In genomic region chr5:113606298-113607134, GRCh38 we compare ENCODE assay signal across 8 cellular contexts.
A peak's percentile ranks its signal among the peaks of the same experiment; 100 is the strongest.
DNase-seq lines count a peak whose midpoint lies in the region; ATAC-seq and TF ChIP-seq lines count a peak whose summit lies in the region.

No MANE protein-coding gene starts in this region.

- H3K27me3 Mint-ChIP-seq in CD4-positive, alpha-beta T cell, result peaks cover 28% of the 10 kb centered on the region
- peaks cover 13 to 38% (median 27%) of the 10 kb centered on the region in 5 donors for H3K27me3 Mint-ChIP-seq in naive thymus-derived CD4-positive, alpha-beta T cell

- H3K36me3 Mint-ChIP-seq in CD4-positive, alpha-beta T cell (ENCODE audit: low read depth), result no peaks in the 10 kb centered on the region
- H3K36me3 Mint-ChIP-seq in naive thymus-derived CD4-positive, alpha-beta T cell, result no peaks in the 10 kb centered on the region

- no peak for TF ChIP-seq POLR2A in tibial nerve (IDR thresholded peaks at IDR 0.05)

- WGBS in tibial nerve, 2 donors, result 40 to 42% methylated on average over 13 of the region's 13 CpGs

- no peaks in the 10 kb centered on the region for H3K27me3 ChIP-seq in CD4-positive, alpha-beta T cell (ENCODE audit: control insufficient read depth, insufficient read depth, low read length)
- H3K27me3 ChIP-seq in naive thymus-derived CD4-positive, alpha-beta T cell (ENCODE audit: control insufficient read depth in 2 of 2, insufficient read depth in 2 of 2, low read length in 2 of 2), result no peaks in the 10 kb centered on the region
- no peaks in the 10 kb centered on the region for H3K27me3 ChIP-seq in tibial nerve

- H3K27ac Mint-ChIP-seq in CD4-positive, alpha-beta T cell, result no peak overlapping the region
- no peak overlapping the region for H3K27ac Mint-ChIP-seq in naive thymus-derived CD4-positive, alpha-beta T cell

- H3K9me3 ChIP-seq in CD4-positive, alpha-beta T cell (ENCODE audit: control insufficient read depth, low read length), result no peaks in the 10 kb centered on the region
- no peaks in the 10 kb centered on the region for H3K9me3 ChIP-seq in naive thymus-derived CD4-positive, alpha-beta T cell (ENCODE audit: control insufficient read depth in 2 of 3, low read length in 3 of 3)
- H3K9me3 ChIP-seq in tibial nerve, result no peaks in the 10 kb centered on the region

- intact Hi-C loops in CD4-positive, alpha-beta T cell (cut with DNase I, micrococcal nuclease), result loop anchor here (1.0 to 10.0 kb wide), 10 partner anchors 228 to 1432 kb away; no protein-coding TSS in a partner anchor
- intact Hi-C loops in naive thymus-derived CD4-positive, alpha-beta T cell (cut with micrococcal nuclease), result loop anchor here (1.0 to 5.0 kb wide), 8 partner anchors 94 to 1431 kb away; partner anchors contain the start of gene YTHDC2 (in 1 of the 2)

- no peaks in the 10 kb centered on the region for H3K4me1 ChIP-seq in naive thymus-derived CD4-positive, alpha-beta T cell (ENCODE audit: control insufficient read depth in 2 of 2, insufficient read depth in 2 of 2, low read length in 2 of 2)
- H3K4me1 ChIP-seq in tibial nerve, result peaks cover 0 to 7% (median 0%) of the 10 kb centered on the region in 4 donors

- CTCF ChIA-PET in CD4-positive, alpha-beta T cell (lab: Charles Lee), result interaction anchor here (1.6 kb wide), 1 partner anchor 610 kb away, joined by 4 read pairs; no protein-coding TSS in a partner anchor
- CTCF ChIA-PET in naive thymus-derived CD4-positive, alpha-beta T cell (lab: Charles Lee), result interaction anchor here (0.8 to 3.8 kb wide), 8 partner anchors 11 to 1446 kb away, joined by 3 to 28 read pairs (median 4); no protein-coding TSS in a partner anchor

- peak; percentile 88 for TF ChIP-seq CTCF in CD4-positive, alpha-beta T cell (IDR thresholded peaks at IDR 0.05)
- TF ChIP-seq CTCF in epithelial cell of proximal tubule (conservative IDR thresholded peaks at IDR 0.05; ENCODE audit: low read depth, low read length) (peak; percentile 75), tibial nerve (IDR thresholded peaks at IDR 0.05) (peak; percentile 54 to 86 (median 74))

- POLR2A ChIA-PET in CD4-positive, alpha-beta T cell (lab: Charles Lee), result no interaction called here
- POLR2A ChIA-PET in naive thymus-derived CD4-positive, alpha-beta T cell (lab: Charles Lee), result no interaction called here

- TF ChIP-seq EP300 in tibial nerve (IDR thresholded peaks at IDR 0.05), result peak in 1 of 2 donors; percentile 25

- H3K4me3 Mint-ChIP-seq in CD4-positive, alpha-beta T cell, result no peak overlapping the region
- no peak overlapping the region for H3K4me3 Mint-ChIP-seq in naive thymus-derived CD4-positive, alpha-beta T cell

- no peaks in the 10 kb centered on the region for H3K36me3 ChIP-seq in naive thymus-derived CD4-positive, alpha-beta T cell (ENCODE audit: control insufficient read depth in 2 of 3, insufficient read depth in 3 of 3, low read length in 3 of 3)
- H3K36me3 ChIP-seq in tibial nerve, result no peaks in the 10 kb centered on the region

- peak; percentile 74 for ATAC-seq in CD4-positive, alpha-beta T cell (ENCODE audit: poor library complexity)
- ATAC-seq in GM19023 (IDR thresholded peaks at IDR 0.05; ENCODE audit: unreplicated experiment) (peak; percentile 92), HG03135 (IDR thresholded peaks at IDR 0.05; ENCODE audit: unreplicated experiment) (peak; percentile 92)
- peak; percentile 89 for ATAC-seq in naive thymus-derived CD4-positive, alpha-beta T cell

- H3K9me3 Mint-ChIP-seq in CD4-positive, alpha-beta T cell, result no peaks in the 10 kb centered on the region
- H3K9me3 Mint-ChIP-seq in naive thymus-derived CD4-positive, alpha-beta T cell, result no peaks in the 10 kb centered on the region

- H3K27ac ChIP-seq in CD4-positive, alpha-beta T cell (ENCODE audit: low read depth, low read length), result no peak overlapping the region
- H3K27ac ChIP-seq in naive thymus-derived CD4-positive, alpha-beta T cell (ENCODE audit: low read depth, low read length), result no peak overlapping the region
- no peak overlapping the region for H3K27ac ChIP-seq in tibial nerve

- no peaks in the 10 kb centered on the region for H3K4me1 Mint-ChIP-seq in CD4-positive, alpha-beta T cell (ENCODE audit: low read depth)
- H3K4me1 Mint-ChIP-seq in naive thymus-derived CD4-positive, alpha-beta T cell, result peaks cover 4 to 10% (median 6%) of the 10 kb centered on the region in 7 donors

- DNase-seq in CD4-positive, alpha-beta T cell, result peak in 8 of 10 experiments; percentile 6 to 25 (median 15)
- DNase-seq in NCI-H226, result peak; percentile 29
- DNase-seq in activated CD4-positive, alpha-beta T cell treated with anti-CD3 and anti-CD28 coated beads, Interleukin-2, amount 50 U/mL, for 48 hours, result peak; percentile 16 to 35
- DNase-seq in epithelial cell of proximal tubule (ENCODE audit: low read depth), result peak; percentile 15
- DNase-seq in naive thymus-derived CD4-positive, alpha-beta T cell, result peak in 8 of 9 donors; percentile 29 to 68 (median 56)
- DNase-seq in tibial nerve (ENCODE audit: low spot score in 2 of 2), result peak in 1 of 2 donors; percentile 64

- no peak overlapping the region for H3K4me3 ChIP-seq in epithelial cell of proximal tubule (ENCODE audit: low read depth, low read length)
- no peak overlapping the region for H3K4me3 ChIP-seq in naive thymus-derived CD4-positive, alpha-beta T cell (ENCODE audit: low read length)
- no peak overlapping the region for H3K4me3 ChIP-seq in tibial nerve
